In the genomic region with DNA sequence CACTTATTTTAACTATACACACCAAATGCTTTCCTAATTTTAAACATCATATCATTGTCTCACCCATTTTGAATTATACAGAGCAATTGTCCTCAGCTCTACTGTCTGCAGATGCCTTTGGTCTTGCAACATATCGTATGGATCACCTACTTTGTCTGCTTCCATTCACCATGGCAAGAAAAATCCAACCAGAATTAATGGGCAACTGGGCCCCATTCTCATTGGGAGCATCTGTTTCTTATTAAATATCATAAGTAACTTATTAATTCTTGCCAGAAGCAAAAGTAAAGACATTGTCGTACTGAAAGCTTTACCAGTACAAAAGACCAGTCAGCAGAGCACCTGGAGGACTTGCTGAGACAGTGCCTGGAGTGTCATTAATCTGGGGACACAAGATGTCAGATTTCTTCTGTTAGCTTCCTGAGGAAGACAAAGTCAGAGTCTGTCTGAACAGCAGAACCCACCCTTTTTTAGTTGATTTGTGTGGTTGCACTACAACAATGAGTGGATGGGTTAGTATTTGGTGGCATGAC, we compare ENCODE assay signal across 22 cellular contexts.
A peak's percentile ranks its signal among the peaks of the same experiment; 100 is the strongest.
DNase-seq lines count a peak whose midpoint lies in the region; ATAC-seq and TF ChIP-seq lines count a peak whose summit lies in the region.
"Had no signal": no experiment of that assay in that cellular context is flagged by ENCODE, and none has a peak within 500 bp of the region (broad histone marks: within the 10 kb centered on the region; RNA-seq: fewer than 3 reads in every experiment).

No MANE protein-coding gene starts in this region.

- TF ChIP-seq CTCF in fibroblast of mammary gland (conservative IDR thresholded peaks at IDR 0.05; ENCODE audit: control insufficient read depth, insufficient read depth, low read depth, low read length), result no peak

- H3K4me3 ChIP-seq in fibroblast of mammary gland (ENCODE audit: control insufficient read depth, low read depth, low read length), result no peak overlapping the region
- H3K4me3 ChIP-seq: Peyer's patch had no signal

- peaks cover 2% of the 10 kb centered on the region for H3K9me3 Mint-ChIP-seq in activated naive CD8-positive, alpha-beta T cell treated with anti-CD3 and anti-CD28 coated beads, Interleukin-2, amount 50 U/mL, for 24 hours

- DNase-seq in HT-29 (ENCODE audit: low spot score) (peak; percentile 16), fibroblast of mammary gland (ENCODE audit: low read depth) (peak; percentile 57), renal cortical epithelial cell (ENCODE audit: low read depth) (peak; percentile 45), cerebellar nuclear complex (lab: John Stamatoyannopoulos, UW) (no peak), mesenteric fat pad (ENCODE audit: low spot score) (no peak)
- DNase-seq in activated naive CD8-positive, alpha-beta T cell treated with anti-CD3 and anti-CD28 coated beads, Interleukin-2, amount 50 U/mL, for 24 hours, result no peak
- DNase-seq: BE2C; CD4-positive, CD25-positive, alpha-beta regulatory T cell; COR-L47; H7; Kasumi-1; MM.1S; NCI-H1092; NCI-H146; NCI-H2081; NCI-H446 treated with DMSO at 0.1 percent for 48 hours; NCI-H69; Peyer's patch; Right ventricle myocardium superior; T-cell had no signal

- H3K27ac Mint-ChIP-seq in activated naive CD8-positive, alpha-beta T cell treated with anti-CD3 and anti-CD28 coated beads, Interleukin-2, amount 50 U/mL, for 24 hours, result no peak overlapping the region
- H3K27ac Mint-ChIP-seq: CD4-positive, CD25-positive, alpha-beta regulatory T cell; T-cell had no signal

- peak; percentile 64 for ATAC-seq in GM19463 (IDR thresholded peaks at IDR 0.05; ENCODE audit: unreplicated experiment)
- ATAC-seq in activated naive CD8-positive, alpha-beta T cell treated with anti-CD3 and anti-CD28 coated beads, Interleukin-2, amount 50 U/mL, for 24 hours, result no peak
- ATAC-seq in GM21381 (IDR thresholded peaks at IDR 0.05; ENCODE audit: unreplicated experiment), result no peak
- ATAC-seq: T-cell had no signal

- H3K27me3 Mint-ChIP-seq in activated naive CD8-positive, alpha-beta T cell treated with anti-CD3 and anti-CD28 coated beads, Interleukin-2, amount 50 U/mL, for 24 hours, result no peaks in the 10 kb centered on the region
- H3K27me3 Mint-ChIP-seq: CD4-positive, CD25-positive, alpha-beta regulatory T cell; T-cell had no signal

- H3K4me1 Mint-ChIP-seq in activated naive CD8-positive, alpha-beta T cell treated with anti-CD3 and anti-CD28 coated beads, Interleukin-2, amount 50 U/mL, for 24 hours, result no peaks in the 10 kb centered on the region
- H3K4me1 Mint-ChIP-seq: CD4-positive, CD25-positive, alpha-beta regulatory T cell; T-cell had no signal

- H3K4me3 Mint-ChIP-seq in activated naive CD8-positive, alpha-beta T cell treated with anti-CD3 and anti-CD28 coated beads, Interleukin-2, amount 50 U/mL, for 24 hours, result no peak overlapping the region
- H3K4me3 Mint-ChIP-seq: T-cell had no signal

- no peaks in the 10 kb centered on the region for H3K36me3 Mint-ChIP-seq in activated naive CD8-positive, alpha-beta T cell treated with anti-CD3 and anti-CD28 coated beads, Interleukin-2, amount 50 U/mL, for 24 hours (ENCODE audit: low read depth)
- H3K36me3 Mint-ChIP-seq: CD4-positive, CD25-positive, alpha-beta regulatory T cell; T-cell had no signal

Comparison
In these comparisons a context has a peak if more than half of its experiments do, and no peak if none do; other contexts are left out.
1. DNase-seq: peak in HT-29 (single experiment), fibroblast of mammary gland (single experiment) and renal cortical epithelial cell (single experiment); none in activated naive CD8-positive, alpha-beta T cell treated with anti-CD3 and anti-CD28 coated beads, Interleukin-2, amount 50 U/mL, for 24 hours (single experiment), cerebellar nuclear complex (0 of 2) and mesenteric fat pad (single experiment).